15 cellular contexts compared by ENCODE assay signal in the genomic region with DNA sequence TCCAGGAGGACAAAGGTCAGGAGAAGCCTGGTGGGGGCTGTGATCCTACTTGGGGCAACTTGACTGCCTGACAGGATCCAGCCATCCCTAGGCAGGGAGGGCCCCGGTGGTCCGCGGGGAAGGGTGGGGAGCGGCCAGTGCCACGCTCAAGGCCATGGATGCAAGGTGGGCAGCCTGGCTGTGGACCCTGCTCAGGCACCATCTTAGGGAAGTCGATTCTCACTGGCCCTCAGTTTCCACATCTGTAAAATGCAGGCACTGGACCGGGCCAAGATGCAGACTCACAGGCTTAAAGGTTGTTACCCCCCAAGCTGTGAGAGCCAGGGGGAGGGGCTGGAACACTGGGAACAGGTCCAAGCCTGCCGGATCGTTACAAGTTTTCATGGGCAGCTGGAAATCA. TPM values are rescaled to one million over a fixed set of nuclear protein-coding genes. Genes with fewer than 3 reads are reported as not detected.
DNase-seq lines count a peak whose midpoint lies in the region; ATAC-seq and TF ChIP-seq lines count a peak whose summit lies in the region.
"Had no signal": no experiment of that assay in that cellular context is flagged by ENCODE, and none has a peak within 500 bp of the region (broad histone marks: within the 10 kb centered on the region; RNA-seq: fewer than 3 reads in every experiment).

No MANE protein-coding gene starts in this region.

- no peak overlapping the region for H2AFZ ChIP-seq in neural progenitor cell (replicated peaks)

- H3K4me3 ChIP-seq in neural progenitor cell, result no peak overlapping the region
- H3K4me3 ChIP-seq: lower lobe of right lung, thoracic aorta had no signal

- H3K4me3 Mint-ChIP-seq in activated B cell treated with CpG ODN at 0.5 μM for 24 hours (no peak overlapping the region), neural progenitor cell (peak overlapping the region; percentile 21)
- H3K4me3 Mint-ChIP-seq: activated naive CD8-positive, alpha-beta T cell; activated T-cell treated with anti-CD3 and anti-CD28 coated beads, Interleukin-2, amount 50 U/mL, for 24 hours had no signal

- H3K27me3 Mint-ChIP-seq in activated B cell treated with CpG ODN at 0.5 μM for 24 hours, result no peaks in the 10 kb centered on the region
- peaks cover 3% of the 10 kb centered on the region for H3K27me3 Mint-ChIP-seq in neural progenitor cell (ENCODE audit: insufficient read depth, low read depth)
- H3K27me3 Mint-ChIP-seq: activated naive CD8-positive, alpha-beta T cell; activated T-cell treated with anti-CD3 and anti-CD28 coated beads, Interleukin-2, amount 50 U/mL, for 24 hours had no signal

- H3K9me3 Mint-ChIP-seq in activated B cell treated with CpG ODN at 0.5 μM for 24 hours (no peaks in the 10 kb centered on the region), neural progenitor cell (no peaks in the 10 kb centered on the region)
- H3K9me3 Mint-ChIP-seq: activated T-cell treated with anti-CD3 and anti-CD28 coated beads, Interleukin-2, amount 50 U/mL, for 24 hours had no signal

- H3K9ac ChIP-seq in ES-I3 (ENCODE audit: low read depth, low read length), result peak overlapping the region; percentile 12; the same call in 1 of the 2 replicates
- H3K9ac ChIP-seq in neural progenitor cell, result no peak overlapping the region

- H3K4me1 ChIP-seq in ES-I3 (ENCODE audit: insufficient read depth, low read length), result peaks cover 22% of the 10 kb centered on the region
- no peaks in the 10 kb centered on the region for H3K4me1 ChIP-seq in neural progenitor cell
- H3K4me1 ChIP-seq: lower lobe of right lung had no signal

- peaks cover 8% of the 10 kb centered on the region for H3K36me3 Mint-ChIP-seq in activated B cell treated with CpG ODN at 0.5 μM for 24 hours (ENCODE audit: low read depth)
- peaks cover 5% of the 10 kb centered on the region for H3K36me3 Mint-ChIP-seq in neural progenitor cell

- no peaks in the 10 kb centered on the region for H4K20me1 ChIP-seq in neural progenitor cell (ENCODE audit: low read depth)

- H3K27ac Mint-ChIP-seq in activated B cell treated with CpG ODN at 0.5 μM for 24 hours (peak overlapping the region; percentile 56), neural progenitor cell (no peak overlapping the region)
- H3K27ac Mint-ChIP-seq: activated naive CD8-positive, alpha-beta T cell; activated T-cell treated with anti-CD3 and anti-CD28 coated beads, Interleukin-2, amount 50 U/mL, for 24 hours had no signal

- ATAC-seq in activated B cell treated with CpG ODN at 0.5 μM for 24 hours (ENCODE audit: low read depth) (no peak), GM18498 (IDR thresholded peaks at IDR 0.05; ENCODE audit: unreplicated experiment) (no peak)
- ATAC-seq: lower lobe of right lung had no signal

- no peak for DNase-seq in activated B cell treated with CpG ODN at 0.5 μM for 24 hours
- DNase-seq in neural progenitor cell (ENCODE audit: low spot score), result no peak
- no peak for DNase-seq in LoVo (ENCODE audit: low spot score)
- DNase-seq: activated CD4-positive, alpha-beta T cell treated with anti-CD3 and anti-CD28 coated beads for 4 hours; activated T-cell treated with anti-CD3 and anti-CD28 coated beads, Interleukin-2, amount 50 U/mL, for 24 hours; AML-193; lower lobe of right lung; NCI-H187 treated with DMSO at 0.1 percent for 48 hours; SHP77; stimulated activated CD4-positive, alpha-beta T cell treated with anti-CD3 and anti-CD28 coated beads, Interleukin-4, amount 100 ng/mL, for 4 hours; T-helper 9 cell had no signal

- H3K9me3 ChIP-seq in ES-I3 (ENCODE audit: control insufficient read depth, insufficient read depth, low read length) (no peaks in the 10 kb centered on the region), neural progenitor cell (ENCODE audit: low read depth) (no peaks in the 10 kb centered on the region)
- H3K9me3 ChIP-seq: lower lobe of right lung, thoracic aorta had no signal

- no peaks in the 10 kb centered on the region for H3F3A ChIP-seq in neural progenitor cell (ENCODE audit: low read depth)

- no peak overlapping the region for H3K4me2 ChIP-seq in neural progenitor cell

- intact Hi-C loops in activated B cell treated with CpG ODN at 0.5 μM for 24 hours (cut with micrococcal nuclease), result no loop called here

- TF ChIP-seq CTCF in activated B cell treated with CpG ODN at 0.5 μM for 24 hours (IDR thresholded peaks at IDR 0.05) (no peak), neural progenitor cell (IDR thresholded peaks at IDR 0.05) (no peak)

- H3K4me1 Mint-ChIP-seq in activated B cell treated with CpG ODN at 0.5 μM for 24 hours, result peaks cover 26% of the 10 kb centered on the region
- no peaks in the 10 kb centered on the region for H3K4me1 Mint-ChIP-seq in neural progenitor cell

- no peaks in the 10 kb centered on the region for H3K36me3 ChIP-seq in ES-I3 (ENCODE audit: insufficient read depth, low read length)
- H3K36me3 ChIP-seq in neural progenitor cell, result no peaks in the 10 kb centered on the region

- H3K27ac ChIP-seq in neural progenitor cell, result no peak overlapping the region
- H3K27ac ChIP-seq: lower lobe of right lung, thoracic aorta had no signal

- CTCF ChIA-PET in activated B cell treated with CpG ODN at 0.5 μM for 24 hours (lab: Charles Lee), result no interaction called here

- POLR2A ChIA-PET in activated B cell treated with CpG ODN at 0.5 μM for 24 hours (lab: Charles Lee), result interaction anchor here (0.6 to 1.3 kb wide), 3 partner anchors 9 to 53 kb away, joined by 3 to 6 read pairs (median 4); partner anchors contain the start of gene DOLPP1

- no peaks in the 10 kb centered on the region for H3K27me3 ChIP-seq in neural progenitor cell

- no peaks in the 10 kb centered on the region for H3K79me2 ChIP-seq in neural progenitor cell (ENCODE audit: low read depth)

RNA-seq across cellular contexts. Expression of gene DOLPP1, which starts 8.7 kb away (rescaled TPM):
- total RNA-seq in activated B cell treated with CpG ODN at 0.5 μM for 24 hours, result 10.9 and 11.3 TPM in 2 replicates
- total RNA-seq in neural progenitor cell (ENCODE audit: low replicate concordance), result 25.1 and 39.0 TPM in 2 replicates

RNA-seq across cellular contexts. Expression of gene MIGA2, which starts 35.7 kb away (rescaled TPM):
- total RNA-seq in activated B cell treated with CpG ODN at 0.5 μM for 24 hours (42.1 and 50.0 TPM in 2 replicates), neural progenitor cell (ENCODE audit: low replicate concordance) (10.8 and 39.1 TPM in 2 replicates)

RNA-seq across cellular contexts. Expression of gene CRAT, which starts 38.4 kb away (rescaled TPM):
- total RNA-seq in activated B cell treated with CpG ODN at 0.5 μM for 24 hours (6.8 and 8.2 TPM in 2 replicates), neural progenitor cell (ENCODE audit: low replicate concordance) (10.1 and 19.3 TPM in 2 replicates)

RNA-seq across cellular contexts. Expression of gene PTPA, which starts 39.0 kb away (rescaled TPM):
- total RNA-seq in activated B cell treated with CpG ODN at 0.5 μM for 24 hours (65.5 and 67.2 TPM in 2 replicates), neural progenitor cell (ENCODE audit: low replicate concordance) (82.4 and 133 TPM in 2 replicates)

RNA-seq across cellular contexts. Expression of gene SH3GLB2, which starts 44.0 kb away (rescaled TPM):
- total RNA-seq in activated B cell treated with CpG ODN at 0.5 μM for 24 hours, result 60.4 and 62.9 TPM in 2 replicates
- total RNA-seq in neural progenitor cell (ENCODE audit: low replicate concordance), result 45.7 and 98.8 TPM in 2 replicates
